In the genomic region with DNA sequence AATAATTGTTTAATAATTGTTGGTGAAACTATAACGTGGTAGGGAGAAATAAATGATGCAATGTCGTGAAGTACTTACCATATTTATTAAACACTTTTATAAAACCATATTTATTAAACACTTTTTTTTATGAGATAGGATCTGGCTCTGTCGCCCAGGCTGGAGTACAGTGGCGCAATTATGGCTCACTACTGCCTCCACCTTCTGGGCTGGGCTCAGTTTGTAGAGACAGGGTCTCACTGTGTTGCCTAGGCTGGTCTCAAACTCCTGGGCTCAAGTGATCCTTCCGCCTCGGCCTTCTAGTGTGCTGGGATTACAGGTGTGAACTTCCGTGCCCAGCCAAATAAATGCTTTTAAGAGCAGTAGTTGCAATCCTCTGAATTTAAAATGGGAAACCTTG, we compare ENCODE assay signal across 8 cellular contexts.
"Had no signal": no experiment of that assay in that cellular context is flagged by ENCODE, and none has a peak within 500 bp of the region (broad histone marks: within the 10 kb centered on the region; RNA-seq: fewer than 3 reads in every experiment).

No MANE protein-coding gene starts in this region.

- H2AFZ ChIP-seq: GM23338 had no signal

- H3K4me2 ChIP-seq: GM23338 had no signal

- H3K4me3 ChIP-seq: GM23338 had no signal

- DNase-seq: H9, HCEC 1CT, KG1 had no signal

- H3K9me3 Mint-ChIP-seq: GM23338, H9, IgD-negative memory B cell had no signal

- H3K27me3 Mint-ChIP-seq: IgD-negative memory B cell had no signal

- ATAC-seq: GM23338 had no signal

- H3K27ac Mint-ChIP-seq: GM23338, IgD-negative memory B cell had no signal

- H3K4me3 Mint-ChIP-seq: GM23338, H9, IgD-negative memory B cell had no signal

- FAIRE-seq: H1, H54, HTR-8/SVneo had no signal

- H3K4me1 Mint-ChIP-seq: IgD-negative memory B cell had no signal
